In the genomic region with DNA sequence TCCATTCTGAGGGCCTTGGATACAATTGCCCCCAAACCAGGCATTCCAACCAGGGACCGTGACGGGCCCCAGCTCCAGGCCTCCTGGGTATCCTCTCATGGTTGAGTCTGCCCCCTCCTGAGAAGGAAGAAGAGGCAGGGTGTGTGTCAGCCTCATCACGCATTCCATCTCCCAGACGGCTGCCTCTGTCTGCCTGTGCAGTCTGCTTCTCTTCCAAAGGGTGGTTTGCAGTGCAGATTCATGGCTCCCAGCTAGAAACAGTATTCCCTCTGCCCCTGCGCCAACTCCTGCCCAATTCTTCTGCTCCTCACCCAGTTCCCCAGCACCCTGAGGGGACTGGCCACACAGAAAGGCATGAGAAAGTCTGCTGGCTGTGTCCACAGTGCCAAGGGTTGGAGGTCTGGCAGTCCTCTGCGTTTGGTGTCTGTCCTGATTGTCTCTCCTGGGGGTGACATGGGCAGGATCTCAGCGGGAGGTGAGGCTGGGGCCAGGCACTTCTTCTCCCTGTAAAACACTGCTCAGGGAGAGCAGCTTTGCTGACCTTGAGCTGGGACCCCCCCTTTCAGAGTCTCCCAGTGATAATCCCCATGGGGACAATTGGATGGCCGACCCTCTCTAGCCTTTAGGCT, we compare ENCODE assay signal across 13 cellular contexts.
DNase-seq lines count a peak whose midpoint lies in the region; ATAC-seq and TF ChIP-seq lines count a peak whose summit lies in the region.
"Had no signal": no experiment of that assay in that cellular context is flagged by ENCODE, and none has a peak within 500 bp of the region (broad histone marks: within the 10 kb centered on the region; RNA-seq: fewer than 3 reads in every experiment).

No MANE protein-coding gene starts in this region.

- H3K36me3 Mint-ChIP-seq in GM23338 (ENCODE audit: low read depth) = peaks cover 3% of the 10 kb centered on the region; the same call in 1 of the 3 replicates
- peaks cover 5% of the 10 kb centered on the region for H3K36me3 Mint-ChIP-seq in stimulated activated effector memory CD8-positive, alpha-beta T cell treated with anti-CD3 and anti-CD28 coated beads, Interleukin-12 subunit alpha, Interleukin-12 subunit beta, amount 100 ng/mL, for 72 hours

- H3K79me2 ChIP-seq in GM23338 (replicated peaks; ENCODE audit: insufficient read depth) = no peaks in the 10 kb centered on the region
- H3K79me2 ChIP-seq in hepatocyte = peaks cover 13% of the 10 kb centered on the region

- H3K36me3 ChIP-seq in GM23338 (ENCODE audit: insufficient read depth) (no peaks in the 10 kb centered on the region), adipocyte (ENCODE audit: control insufficient read depth, insufficient read depth, low read length, severe bottlenecking) (peaks cover 42% of the 10 kb centered on the region), hepatocyte (replicated peaks; ENCODE audit: insufficient read depth, low read depth) (no peaks in the 10 kb centered on the region)

- no peaks in the 10 kb centered on the region for H3F3A ChIP-seq in GM23338 (replicated peaks; ENCODE audit: low read depth)

- H3K4me1 ChIP-seq in GM23338 (ENCODE audit: insufficient read depth) = no peaks in the 10 kb centered on the region
- peaks cover 28% of the 10 kb centered on the region for H3K4me1 ChIP-seq in adipocyte (ENCODE audit: control insufficient read depth, insufficient read depth, low read length)
- H3K4me1 ChIP-seq in hepatocyte (ENCODE audit: insufficient read depth) = peaks cover 25% of the 10 kb centered on the region

- TF ChIP-seq CTCF in GM23338 (conservative IDR thresholded peaks at IDR 0.05; ENCODE audit: low read depth in 2 of 2) = no peak
- no peak for TF ChIP-seq CTCF in hepatocyte (IDR thresholded peaks at IDR 0.05; ENCODE audit: poor library complexity)

- H3K4me1 Mint-ChIP-seq in GM23338 = peaks cover 2% of the 10 kb centered on the region; the same call in 1 of the 3 replicates
- peaks cover 52% of the 10 kb centered on the region for H3K4me1 Mint-ChIP-seq in stimulated activated effector memory CD8-positive, alpha-beta T cell treated with anti-CD3 and anti-CD28 coated beads, Interleukin-12 subunit alpha, Interleukin-12 subunit beta, amount 100 ng/mL, for 72 hours

- H3K4me2 ChIP-seq in GM23338 (no peak overlapping the region), hepatocyte (no peak overlapping the region)

- ATAC-seq in GM23338 = peak; percentile 20; the same call in 2 of the 3 replicates
- no peak for ATAC-seq in stimulated activated effector memory CD8-positive, alpha-beta T cell treated with anti-CD3 and anti-CD28 coated beads, Interleukin-12 subunit alpha, Interleukin-12 subunit beta, amount 100 ng/mL, for 72 hours
- ATAC-seq in GM21423 (IDR thresholded peaks at IDR 0.05; ENCODE audit: unreplicated experiment) = no peak
- ATAC-seq: mucosa of descending colon, psoas muscle had no signal

- no peak overlapping the region for H3K9ac ChIP-seq in adipocyte (ENCODE audit: low read length)

- H3K27ac Mint-ChIP-seq in GM23338 = no peak overlapping the region
- peak overlapping the region; percentile 86 for H3K27ac Mint-ChIP-seq in stimulated activated effector memory CD8-positive, alpha-beta T cell treated with anti-CD3 and anti-CD28 coated beads, Interleukin-12 subunit alpha, Interleukin-12 subunit beta, amount 100 ng/mL, for 72 hours

- H3K27me3 Mint-ChIP-seq in GM23338 (ENCODE audit: insufficient read depth, low read depth, poor library complexity) = peaks cover 3% of the 10 kb centered on the region

- no peak overlapping the region for H2AFZ ChIP-seq in GM23338
- H2AFZ ChIP-seq in hepatocyte = no peak overlapping the region

- no peaks in the 10 kb centered on the region for H3K9me2 ChIP-seq in GM23338 (ENCODE audit: insufficient read depth)
- H3K9me2 ChIP-seq in hepatocyte (replicated peaks; ENCODE audit: insufficient read depth) = no peaks in the 10 kb centered on the region

- H4K20me1 ChIP-seq in GM23338 (replicated peaks; ENCODE audit: insufficient read depth) (no peaks in the 10 kb centered on the region), hepatocyte (ENCODE audit: insufficient read depth, poor library complexity, severe bottlenecking) (no peaks in the 10 kb centered on the region)

- no peak for DNase-seq in GM23338 (ENCODE audit: low spot score)
- peak; percentile 65 for DNase-seq in adipocyte (ENCODE audit: low read depth)
- no peak for DNase-seq in hepatocyte (ENCODE audit: low spot score)
- DNase-seq in stimulated activated effector memory CD8-positive, alpha-beta T cell treated with anti-CD3 and anti-CD28 coated beads, Interleukin-12 subunit alpha, Interleukin-12 subunit beta, amount 100 ng/mL, for 72 hours (ENCODE audit: low spot score in 2 of 2) = no peak
- no peak for DNase-seq in HCEC 1CT
- DNase-seq in OCI-M1 (lab: John Stamatoyannopoulos, UW) = no peak
- DNase-seq: Calu3, mucosa of descending colon, NCI-H1048, NCI-H510A, SHP77 had no signal

- 53% methylated on average over 8 of the region's 8 CpGs for WGBS in hepatocyte (ENCODE audit: low lambda C conversion rate, missing lambda C conversion rate)

- H3K9me3 ChIP-seq in adipocyte (ENCODE audit: control insufficient read depth, low read length) (no peaks in the 10 kb centered on the region), hepatocyte (ENCODE audit: low read depth) (no peaks in the 10 kb centered on the region)
- H3K9me3 ChIP-seq: mucosa of descending colon, psoas muscle had no signal

- H3K4me3 ChIP-seq in GM23338 (no peak overlapping the region), adipocyte (ENCODE audit: low read length) (no peak overlapping the region), hepatocyte (no peak overlapping the region)
- H3K4me3 ChIP-seq: mucosa of descending colon, psoas muscle had no signal

- no peaks in the 10 kb centered on the region for H3K27me3 ChIP-seq in GM23338 (ENCODE audit: insufficient read depth)
- no peaks in the 10 kb centered on the region for H3K27me3 ChIP-seq in adipocyte (replicated peaks; ENCODE audit: control insufficient read depth, insufficient read depth, low read length)
- no peaks in the 10 kb centered on the region for H3K27me3 ChIP-seq in hepatocyte

- H3K27ac ChIP-seq in GM23338 (ENCODE audit: low read depth) (no peak overlapping the region), hepatocyte (peak overlapping the region; percentile 49)
- H3K27ac ChIP-seq: psoas muscle had no signal

- no peaks in the 10 kb centered on the region for H3K9me3 Mint-ChIP-seq in GM23338
- H3K9me3 Mint-ChIP-seq in stimulated activated effector memory CD8-positive, alpha-beta T cell treated with anti-CD3 and anti-CD28 coated beads, Interleukin-12 subunit alpha, Interleukin-12 subunit beta, amount 100 ng/mL, for 72 hours = no peaks in the 10 kb centered on the region

- H3K4me3 Mint-ChIP-seq in GM23338 = no peak overlapping the region
- H3K4me3 Mint-ChIP-seq in stimulated activated effector memory CD8-positive, alpha-beta T cell treated with anti-CD3 and anti-CD28 coated beads, Interleukin-12 subunit alpha, Interleukin-12 subunit beta, amount 100 ng/mL, for 72 hours = no peak overlapping the region

TF ChIP-seq in GM23338, 12 proteins besides CTCF, POLR2A, EP300 and RAD21 (continues in another document):
- TF ChIP-seq ZNF114 (CRISPR knock-in tag; IDR thresholded peaks at IDR 0.05) = no peak
